ENCODE assay signal across 28 cellular contexts in the genomic region with DNA sequence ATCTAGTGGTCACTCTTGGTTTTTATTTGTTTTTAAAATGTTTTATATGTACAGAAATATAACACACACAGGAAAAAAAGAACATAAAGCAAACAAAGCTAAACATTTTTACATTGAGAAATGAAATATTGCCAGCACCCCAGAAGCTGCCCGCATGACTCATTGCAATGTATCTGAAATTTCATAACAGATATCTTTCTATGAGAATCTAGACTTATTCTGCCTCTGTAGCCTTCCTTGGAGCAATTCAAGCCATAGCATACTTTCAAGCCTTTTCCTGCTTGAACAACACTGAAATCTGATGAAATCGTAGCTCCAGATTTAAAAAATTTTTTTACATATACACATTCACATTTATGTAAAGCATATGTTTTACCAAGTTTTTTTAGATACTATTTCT.
DNase-seq lines count a peak whose midpoint lies in the region; ATAC-seq, FAIRE-seq and TF ChIP-seq lines count a peak whose summit lies in the region.
"Had no signal": no experiment of that assay in that cellular context is flagged by ENCODE, and none has a peak within 500 bp of the region (broad histone marks: within the 10 kb centered on the region; RNA-seq: fewer than 3 reads in every experiment).

No MANE protein-coding gene starts in this region.

- no peak for TF ChIP-seq EP300 in SK-N-SH (IDR thresholded peaks at IDR 0.05; ENCODE audit: borderline replicate concordance in 1 of 2, low read depth in 1 of 2, low read length in 1 of 2)

- peaks cover 11 to 12% of the 10 kb centered on the region in 2 donors for H3K27me3 Mint-ChIP-seq in natural killer cell treated with Interleukin-12 subunit alpha and Interleukin-12 subunit beta and Interleukin-15 and Interleukin-18, amount 100 ng/mL, for 72 hours
- H3K27me3 Mint-ChIP-seq: activated B cell treated with CpG ODN at 0.5 μM for 24 hours had no signal

- H2AFZ ChIP-seq in SK-N-SH (ENCODE audit: low read depth), result no peak overlapping the region
- H2AFZ ChIP-seq: neural progenitor cell had no signal

- H3K4me1 Mint-ChIP-seq in natural killer cell treated with Interleukin-12 subunit alpha and Interleukin-12 subunit beta and Interleukin-15 and Interleukin-18, amount 100 ng/mL, for 72 hours (ENCODE audit: low read depth in 2 of 2), result no peaks in the 10 kb centered on the region
- H3K4me1 Mint-ChIP-seq: activated B cell treated with CpG ODN at 0.5 μM for 24 hours; activated naive CD4-positive, alpha-beta T cell treated with anti-CD3 and anti-CD28 coated beads, Interleukin-2, amount 10 ng/mL, durations not matched to agents 7 days and 5 days had no signal

- FAIRE-seq in HTR-8/SVneo (lab: Jason Lieb, UNC), result no peak
- FAIRE-seq: D721Med, G401.6 had no signal

- DNase-seq in HTR-8/SVneo (ENCODE audit: insufficient read length, low spot score), result peak; percentile 43
- no peak for DNase-seq in SK-N-SH
- DNase-seq in fibroblast of gingiva (ENCODE audit: low read depth), result peak; percentile 68
- DNase-seq in stimulated activated CD4-positive, alpha-beta T cell treated with anti-CD3 and anti-CD28 coated beads, Interleukin-2, amount 100 ng/mL, for 24 hours, result no peak
- DNase-seq in natural killer cell treated with Interleukin-12 subunit alpha and Interleukin-12 subunit beta and Interleukin-15 and Interleukin-18, amount 100 ng/mL, for 72 hours (ENCODE audit: low spot score), result no peak
- DNase-seq in A673 (ENCODE audit: low spot score), result no peak
- DNase-seq: activated B cell treated with CpG ODN at 0.5 μM for 24 hours; activated CD8-positive, alpha-beta T cell treated with anti-CD3 and anti-CD28 coated beads for 36 hours; activated naive CD4-positive, alpha-beta T cell treated with anti-CD3 and anti-CD28 coated beads, Interleukin-2, amount 10 ng/mL, durations not matched to agents 7 days and 5 days; activated T-cell treated with anti-CD3 and anti-CD28 coated beads, Interleukin-2, amount 50 U/mL, for 1 hour; effector memory CD8-positive, alpha-beta T cell; esophagus squamous epithelium; heart right ventricle; left ventricle myocardium inferior; NCI-H1092 treated with DMSO at 0.1 percent for 48 hours; NCI-H2029; NCI-H345; psoas muscle; stimulated activated naive CD8-positive, alpha-beta T cell treated with anti-CD3 and anti-CD28 coated beads, Interleukin-15, Interleukin-2, amounts not matched to agents 100 U/mL and 50 U/mL, for 24 hours; trophoblast cell had no signal

- no peaks in the 10 kb centered on the region for H3K9me3 Mint-ChIP-seq in natural killer cell treated with Interleukin-12 subunit alpha and Interleukin-12 subunit beta and Interleukin-15 and Interleukin-18, amount 100 ng/mL, for 72 hours
- H3K9me3 Mint-ChIP-seq: activated B cell treated with CpG ODN at 0.5 μM for 24 hours; activated CD8-positive, alpha-beta T cell treated with anti-CD3 and anti-CD28 coated beads for 36 hours; activated naive CD4-positive, alpha-beta T cell treated with anti-CD3 and anti-CD28 coated beads, Interleukin-2, amount 10 ng/mL, durations not matched to agents 7 days and 5 days; effector memory CD8-positive, alpha-beta T cell; neural progenitor cell had no signal

- H3K79me2 ChIP-seq in SK-N-SH (ENCODE audit: insufficient read depth), result no peaks in the 10 kb centered on the region

- peak overlapping the region in 1 of 2 experiments; percentile 13; a peak in 1 of 4 replicates for H3K27ac ChIP-seq in SK-N-SH (ENCODE audit: low read depth in 2 of 2, low read length in 1 of 2)
- H3K27ac ChIP-seq in A673 (ENCODE audit: low read depth, low read length, poor library complexity, severe bottlenecking), result no peak overlapping the region
- H3K27ac ChIP-seq: ascending aorta; BLaER1 treated with 17β-estradiol and CSF1 and Interleukin-3, amounts not matched to agents 10 nM and 100 nM; esophagus squamous epithelium; heart right ventricle; HL-60; left ventricle myocardium inferior; neural progenitor cell; psoas muscle had no signal

- H3K27me3 ChIP-seq in SK-N-SH (ENCODE audit: insufficient read depth) (no peaks in the 10 kb centered on the region), skeletal muscle satellite cell (ENCODE audit: control insufficient read depth, insufficient read depth, low read length) (no peaks in the 10 kb centered on the region), A673 (replicated peaks; ENCODE audit: insufficient read depth, low read depth, low read length, poor library complexity) (no peaks in the 10 kb centered on the region)
- H3K27me3 ChIP-seq: ascending aorta; BLaER1 treated with 17β-estradiol and CSF1 and Interleukin-3, amounts not matched to agents 10 nM and 100 nM; esophagus squamous epithelium; heart right ventricle; neural progenitor cell had no signal

- no peaks in the 10 kb centered on the region for H3K9me3 ChIP-seq in SK-N-SH
- H3K9me3 ChIP-seq in skeletal muscle satellite cell (replicated peaks; ENCODE audit: low read length), result no peaks in the 10 kb centered on the region
- no peaks in the 10 kb centered on the region for H3K9me3 ChIP-seq in A673 (ENCODE audit: low read depth, low read length, poor library complexity, severe bottlenecking)
- H3K9me3 ChIP-seq: ascending aorta, esophagus squamous epithelium, psoas muscle had no signal

- no peak overlapping the region for H3K27ac Mint-ChIP-seq in natural killer cell treated with Interleukin-12 subunit alpha and Interleukin-12 subunit beta and Interleukin-15 and Interleukin-18, amount 100 ng/mL, for 72 hours
- H3K27ac Mint-ChIP-seq: activated B cell treated with CpG ODN at 0.5 μM for 24 hours; activated CD8-positive, alpha-beta T cell treated with anti-CD3 and anti-CD28 coated beads for 36 hours; activated naive CD4-positive, alpha-beta T cell treated with anti-CD3 and anti-CD28 coated beads, Interleukin-2, amount 10 ng/mL, durations not matched to agents 7 days and 5 days; effector memory CD8-positive, alpha-beta T cell; neural progenitor cell had no signal

- no peak for TF ChIP-seq RAD21 in SK-N-SH (IDR thresholded peaks at IDR 0.05; ENCODE audit: low read length)

- H4K20me1 ChIP-seq in SK-N-SH (ENCODE audit: insufficient read depth), result no peaks in the 10 kb centered on the region
- H4K20me1 ChIP-seq: BLaER1 treated with 17β-estradiol and CSF1 and Interleukin-3, amounts not matched to agents 10 nM and 100 nM had no signal

- TF ChIP-seq CTCF in SK-N-SH (IDR thresholded peaks at IDR 0.05) (no peak), A673 (conservative IDR thresholded peaks at IDR 0.05; ENCODE audit: low read depth, low read length) (no peak)

- no peak for ATAC-seq in natural killer cell treated with Interleukin-12 subunit alpha and Interleukin-12 subunit beta and Interleukin-15 and Interleukin-18, amount 100 ng/mL, for 72 hours
- ATAC-seq: activated CD8-positive, alpha-beta T cell treated with anti-CD3 and anti-CD28 coated beads for 36 hours; effector memory CD8-positive, alpha-beta T cell; heart right ventricle; psoas muscle; stimulated activated naive CD8-positive, alpha-beta T cell treated with anti-CD3 and anti-CD28 coated beads, Interleukin-15, Interleukin-2, amounts not matched to agents 100 U/mL and 50 U/mL, for 24 hours had no signal

- no peaks in the 10 kb centered on the region for H3K9me2 ChIP-seq in SK-N-SH

- no peak overlapping the region for H3K4me3 ChIP-seq in SK-N-SH (ENCODE audit: low read depth in 2 of 2, low read length in 1 of 2)
- no peak overlapping the region for H3K4me3 ChIP-seq in skeletal muscle satellite cell (ENCODE audit: low read length)
- no peak overlapping the region for H3K4me3 ChIP-seq in A673 (ENCODE audit: low read depth, low read length, poor library complexity, severe bottlenecking)
- H3K4me3 ChIP-seq: ascending aorta; BLaER1 treated with 17β-estradiol and CSF1 and Interleukin-3, amounts not matched to agents 10 nM and 100 nM; esophagus squamous epithelium; heart right ventricle; left ventricle myocardium inferior; neural progenitor cell; psoas muscle; skin epidermis had no signal

- 51% methylated on average over 2 of the region's 2 CpGs for WGBS in SK-N-SH (ENCODE audit: low lambda C conversion rate)

- no peak overlapping the region for H3K4me2 ChIP-seq in SK-N-SH
- H3K4me2 ChIP-seq in skeletal muscle satellite cell (ENCODE audit: low read length), result peak overlapping the region; percentile 38
- H3K4me2 ChIP-seq: BLaER1 treated with 17β-estradiol and CSF1 and Interleukin-3, amounts not matched to agents 10 nM and 100 nM; neural progenitor cell had no signal

- BruUV-seq in A673 (replicated peaks; lab: Mats Ljungman, UMichigan), result no TSS peak

- no peaks in the 10 kb centered on the region for H3K36me3 Mint-ChIP-seq in natural killer cell treated with Interleukin-12 subunit alpha and Interleukin-12 subunit beta and Interleukin-15 and Interleukin-18, amount 100 ng/mL, for 72 hours
- H3K36me3 Mint-ChIP-seq: activated naive CD4-positive, alpha-beta T cell treated with anti-CD3 and anti-CD28 coated beads, Interleukin-2, amount 10 ng/mL, durations not matched to agents 7 days and 5 days; neural progenitor cell had no signal

- H3K36me3 ChIP-seq in SK-N-SH (replicated peaks in 1 of 2; ENCODE audit: control insufficient read depth in 1 of 2, insufficient read depth in 2 of 2, low read length in 1 of 2), result no peaks in the 10 kb centered on the region
- H3K36me3 ChIP-seq in skeletal muscle satellite cell (ENCODE audit: insufficient read depth, low read length), result no peaks in the 10 kb centered on the region
- no peaks in the 10 kb centered on the region for H3K36me3 ChIP-seq in A673 (ENCODE audit: insufficient read depth, low read length, poor library complexity, severe bottlenecking)
- H3K36me3 ChIP-seq: ascending aorta; BLaER1 treated with 17β-estradiol and CSF1 and Interleukin-3, amounts not matched to agents 10 nM and 100 nM; esophagus squamous epithelium; heart right ventricle; left ventricle myocardium inferior; neural progenitor cell had no signal

- CTCF ChIA-PET in SK-N-SH (lab: Yijun Ruan, JAX) (interaction anchor here (0.9 to 1.4 kb wide), 3 partner anchors 33 to 62 kb away, joined by 3 to 5 read pairs (median 3); no protein-coding TSS in a partner anchor), A673 (lab: Charles Lee) (no interaction called here)

- no peak overlapping the region for H3K4me3 Mint-ChIP-seq in natural killer cell treated with Interleukin-12 subunit alpha and Interleukin-12 subunit beta and Interleukin-15 and Interleukin-18, amount 100 ng/mL, for 72 hours
- H3K4me3 Mint-ChIP-seq: activated B cell treated with CpG ODN at 0.5 μM for 24 hours; activated CD8-positive, alpha-beta T cell treated with anti-CD3 and anti-CD28 coated beads for 36 hours; activated naive CD4-positive, alpha-beta T cell treated with anti-CD3 and anti-CD28 coated beads, Interleukin-2, amount 10 ng/mL, durations not matched to agents 7 days and 5 days; effector memory CD8-positive, alpha-beta T cell; neural progenitor cell had no signal

- H3K9ac ChIP-seq in SK-N-SH, result no peak overlapping the region
- H3K9ac ChIP-seq in skeletal muscle satellite cell (ENCODE audit: low read depth, low read length), result no peak overlapping the region
- H3K9ac ChIP-seq: BLaER1 treated with 17β-estradiol and CSF1 and Interleukin-3, amounts not matched to agents 10 nM and 100 nM; neural progenitor cell had no signal

- POLR2A ChIA-PET in SK-N-SH (lab: Yijun Ruan, JAX), result no interaction called here
- POLR2A ChIA-PET in A673 (lab: Charles Lee; ENCODE audit: low non-redundant PET), result interaction anchor here (0.7 kb wide), 1 partner anchor 950 kb away, joined by 10 read pairs; no protein-coding TSS in a partner anchor

- peaks cover 6% of the 10 kb centered on the region for H3F3A ChIP-seq in SK-N-SH (replicated peaks; ENCODE audit: insufficient read depth)

- intact Hi-C loops in A673 (cut with micrococcal nuclease; ENCODE audit: unreplicated experiment), result no loop called here

- H3K4me1 ChIP-seq in SK-N-SH (ENCODE audit: control insufficient read depth in 1 of 2, insufficient read depth in 2 of 2, low read depth in 1 of 2, low read length in 1 of 2) (no peaks in the 10 kb centered on the region), skeletal muscle satellite cell (ENCODE audit: control insufficient read depth, insufficient read depth, low read length) (peaks cover 7% of the 10 kb centered on the region), A673 (ENCODE audit: insufficient read depth, low read length, poor library complexity, severe bottlenecking) (no peaks in the 10 kb centered on the region)
- H3K4me1 ChIP-seq: ascending aorta; BLaER1 treated with 17β-estradiol and CSF1 and Interleukin-3, amounts not matched to agents 10 nM and 100 nM; esophagus squamous epithelium; heart right ventricle; left ventricle myocardium inferior; neural progenitor cell; psoas muscle had no signal

Comparison
In these comparisons a context has a peak if more than half of its experiments do, and no peak if none do; other contexts are left out.
1. DNase-seq: peak in HTR-8/SVneo (single experiment) and fibroblast of gingiva (single experiment); none in SK-N-SH (single experiment), stimulated activated CD4-positive, alpha-beta T cell treated with anti-CD3 and anti-CD28 coated beads, Interleukin-2, amount 100 ng/mL, for 24 hours (0 of 2), natural killer cell treated with Interleukin-12 subunit alpha and Interleukin-12 subunit beta and Interleukin-15 and Interleukin-18, amount 100 ng/mL, for 72 hours (single experiment) and A673 (single experiment).